In the genomic region with DNA sequence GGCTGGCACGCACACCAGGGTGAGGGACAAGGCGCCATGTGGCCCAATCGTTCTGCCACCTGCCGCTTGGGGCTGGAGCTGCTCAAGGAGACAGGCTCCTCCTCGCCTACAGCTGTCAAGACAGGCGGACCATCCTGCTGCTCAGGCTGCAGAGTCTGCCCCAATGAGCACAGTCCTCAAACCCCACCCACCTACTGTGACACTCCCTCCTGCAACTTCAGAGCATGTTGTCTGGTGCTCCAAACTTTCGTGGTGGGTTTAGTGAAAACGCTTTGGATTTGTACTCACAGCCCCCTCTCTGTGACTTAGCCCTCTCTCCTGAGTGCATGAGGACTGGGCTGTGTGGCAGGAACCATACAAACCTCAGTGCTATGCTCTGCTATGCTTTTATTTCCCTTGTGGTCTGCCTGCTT, we compare ENCODE assay signal across 13 cellular contexts. TPM values are rescaled to one million over a fixed set of nuclear protein-coding genes. Genes with fewer than 3 reads are reported as not detected.
A peak's percentile ranks its signal among the peaks of the same experiment; 100 is the strongest.
DNase-seq lines count a peak whose midpoint lies in the region; ATAC-seq lines count a peak whose summit lies in the region.
"Had no signal": no experiment of that assay in that cellular context is flagged by ENCODE, and none has a peak within 500 bp of the region (broad histone marks: within the 10 kb centered on the region; RNA-seq: fewer than 3 reads in every experiment).

No MANE protein-coding gene starts in this region.

- no peak overlapping the region for H3K27ac ChIP-seq in effector memory CD4-positive, alpha-beta T cell (ENCODE audit: insufficient read depth, low read length, poor library complexity, severe bottlenecking)
- H3K27ac ChIP-seq: C4-2B, Peyer's patch, right atrium auricular region had no signal

- H3K4me3 Mint-ChIP-seq in activated T-cell treated with anti-CD3 and anti-CD28 coated beads, Interleukin-2, amount 50 U/mL, for 4 hours, result no peak overlapping the region
- no peak overlapping the region for H3K4me3 Mint-ChIP-seq in activated T-cell treated with anti-CD3 and anti-CD28 coated beads, Interleukin-2, amount 50 U/mL, for 24 hours
- H3K4me3 Mint-ChIP-seq in stimulated activated effector memory CD8-positive, alpha-beta T cell treated with anti-CD3 and anti-CD28 coated beads, Interleukin-12 subunit alpha, Interleukin-12 subunit beta, amount 100 ng/mL, for 72 hours, result no peak overlapping the region
- H3K4me3 Mint-ChIP-seq: dendritic cell treated with granulocyte-macrophage colony-stimulating factor and Interleukin-4, amounts not matched to agents 40 ng/mL and 50 ng/mL, for 4 days; stimulated activated naive CD8-positive, alpha-beta T cell treated with anti-CD3 and anti-CD28 coated beads, Interleukin-15, Interleukin-2, amounts not matched to agents 100 ng/mL and 50 ng/mL, for 24 hours had no signal

- no peaks in the 10 kb centered on the region for H3K4me1 ChIP-seq in effector memory CD4-positive, alpha-beta T cell (ENCODE audit: control insufficient read depth, insufficient read depth, low read length, poor library complexity, severe bottlenecking)

- peaks cover 6% of the 10 kb centered on the region for H3K27me3 Mint-ChIP-seq in activated T-cell treated with anti-CD3 and anti-CD28 coated beads, Interleukin-2, amount 50 U/mL, for 4 hours (ENCODE audit: low read depth)
- H3K27me3 Mint-ChIP-seq in activated T-cell treated with anti-CD3 and anti-CD28 coated beads, Interleukin-2, amount 50 U/mL, for 24 hours, result peaks cover 4% of the 10 kb centered on the region

- ATAC-seq in activated T-cell treated with anti-CD3 and anti-CD28 coated beads, Interleukin-2, amount 50 U/mL, for 4 hours, result peak; percentile 86 to 90
- ATAC-seq in stimulated activated effector memory CD8-positive, alpha-beta T cell treated with anti-CD3 and anti-CD28 coated beads, Interleukin-12 subunit alpha, Interleukin-12 subunit beta, amount 100 ng/mL, for 72 hours, result peak; percentile 76
- ATAC-seq in HG02571 (IDR thresholded peaks at IDR 0.05; ENCODE audit: unreplicated experiment), result no peak

- no peaks in the 10 kb centered on the region for H3K27me3 ChIP-seq in effector memory CD4-positive, alpha-beta T cell (replicated peaks; ENCODE audit: control insufficient read depth, insufficient read depth, low read length, poor library complexity, severe bottlenecking)
- H3K27me3 ChIP-seq: Peyer's patch, right atrium auricular region had no signal

- no peaks in the 10 kb centered on the region for H3K36me3 ChIP-seq in effector memory CD4-positive, alpha-beta T cell (ENCODE audit: control insufficient read depth, insufficient read depth, low read length)
- H3K36me3 ChIP-seq: Peyer's patch, right atrium auricular region had no signal

- H3K4me1 Mint-ChIP-seq in activated T-cell treated with anti-CD3 and anti-CD28 coated beads, Interleukin-2, amount 50 U/mL, for 4 hours (ENCODE audit: low read depth), result peaks cover 4% of the 10 kb centered on the region
- peaks cover 5% of the 10 kb centered on the region for H3K4me1 Mint-ChIP-seq in activated T-cell treated with anti-CD3 and anti-CD28 coated beads, Interleukin-2, amount 50 U/mL, for 24 hours (ENCODE audit: low read depth)
- peaks cover 12% of the 10 kb centered on the region for H3K4me1 Mint-ChIP-seq in stimulated activated effector memory CD8-positive, alpha-beta T cell treated with anti-CD3 and anti-CD28 coated beads, Interleukin-12 subunit alpha, Interleukin-12 subunit beta, amount 100 ng/mL, for 72 hours

- no peaks in the 10 kb centered on the region for H3K9me3 ChIP-seq in effector memory CD4-positive, alpha-beta T cell (ENCODE audit: control insufficient read depth, low read length)
- H3K9me3 ChIP-seq: Peyer's patch, right atrium auricular region had no signal

- no peaks in the 10 kb centered on the region for H3K9me3 Mint-ChIP-seq in activated T-cell treated with anti-CD3 and anti-CD28 coated beads, Interleukin-2, amount 50 U/mL, for 4 hours
- H3K9me3 Mint-ChIP-seq in activated T-cell treated with anti-CD3 and anti-CD28 coated beads, Interleukin-2, amount 50 U/mL, for 24 hours, result no peaks in the 10 kb centered on the region
- H3K9me3 Mint-ChIP-seq in stimulated activated effector memory CD8-positive, alpha-beta T cell treated with anti-CD3 and anti-CD28 coated beads, Interleukin-12 subunit alpha, Interleukin-12 subunit beta, amount 100 ng/mL, for 72 hours, result no peaks in the 10 kb centered on the region
- H3K9me3 Mint-ChIP-seq: dendritic cell treated with granulocyte-macrophage colony-stimulating factor and Interleukin-4, amounts not matched to agents 40 ng/mL and 50 ng/mL, for 4 days; stimulated activated naive CD8-positive, alpha-beta T cell treated with anti-CD3 and anti-CD28 coated beads, Interleukin-15, Interleukin-2, amounts not matched to agents 100 ng/mL and 50 ng/mL, for 24 hours had no signal

- H3K36me3 Mint-ChIP-seq in activated T-cell treated with anti-CD3 and anti-CD28 coated beads, Interleukin-2, amount 50 U/mL, for 4 hours (ENCODE audit: insufficient read depth), result no peaks in the 10 kb centered on the region
- H3K36me3 Mint-ChIP-seq in activated T-cell treated with anti-CD3 and anti-CD28 coated beads, Interleukin-2, amount 50 U/mL, for 24 hours (ENCODE audit: low read depth), result no peaks in the 10 kb centered on the region
- no peaks in the 10 kb centered on the region for H3K36me3 Mint-ChIP-seq in stimulated activated effector memory CD8-positive, alpha-beta T cell treated with anti-CD3 and anti-CD28 coated beads, Interleukin-12 subunit alpha, Interleukin-12 subunit beta, amount 100 ng/mL, for 72 hours

- no peak for DNase-seq in activated T-cell treated with anti-CD3 and anti-CD28 coated beads, Interleukin-2, amount 50 U/mL, for 4 hours
- DNase-seq in activated T-cell treated with anti-CD3 and anti-CD28 coated beads, Interleukin-2, amount 50 U/mL, for 24 hours, result no peak
- DNase-seq in NCI-H1694 (lab: John Stamatoyannopoulos, UW), result peak; percentile 57
- DNase-seq in ecto neural progenitor cell (ENCODE audit: low spot score), result peak; percentile 62
- no peak for DNase-seq in stimulated activated effector memory CD8-positive, alpha-beta T cell treated with anti-CD3 and anti-CD28 coated beads, Interleukin-12 subunit alpha, Interleukin-12 subunit beta, amount 100 ng/mL, for 72 hours (ENCODE audit: low spot score in 2 of 2)
- no peak for DNase-seq in effector memory CD4-positive, alpha-beta T cell
- no peak for DNase-seq in HT-29 (ENCODE audit: low spot score)
- DNase-seq: Peyer's patch had no signal

- H3K27ac Mint-ChIP-seq in activated T-cell treated with anti-CD3 and anti-CD28 coated beads, Interleukin-2, amount 50 U/mL, for 24 hours, result no peak overlapping the region
- no peak overlapping the region for H3K27ac Mint-ChIP-seq in stimulated activated effector memory CD8-positive, alpha-beta T cell treated with anti-CD3 and anti-CD28 coated beads, Interleukin-12 subunit alpha, Interleukin-12 subunit beta, amount 100 ng/mL, for 72 hours
- H3K27ac Mint-ChIP-seq: dendritic cell treated with granulocyte-macrophage colony-stimulating factor and Interleukin-4, amounts not matched to agents 40 ng/mL and 50 ng/mL, for 4 days; stimulated activated naive CD8-positive, alpha-beta T cell treated with anti-CD3 and anti-CD28 coated beads, Interleukin-15, Interleukin-2, amounts not matched to agents 100 ng/mL and 50 ng/mL, for 24 hours had no signal

- no peak overlapping the region for H3K4me3 ChIP-seq in effector memory CD4-positive, alpha-beta T cell (ENCODE audit: insufficient read depth, low read depth, low read length, poor library complexity, severe bottlenecking)
- H3K4me3 ChIP-seq: Peyer's patch, right atrium auricular region had no signal

RNA-seq across cellular contexts. Expression of gene SLC35F6, which starts 23.2 kb away (rescaled TPM):
- total RNA-seq in activated T-cell treated with anti-CD3 and anti-CD28 coated beads, Interleukin-2, amount 50 U/mL, for 4 hours, result 10 to 100 TPM in 2 of 3 donors, 1 to 10 TPM in 1; 9.2 to 12.5 (median 11.6) TPM
- total RNA-seq in HT-29 (2014; rRNA removed; shearing (Covaris generic)), result 24.3 and 27.5 TPM in 2 replicates

RNA-seq across cellular contexts. Expression of gene CENPA, which starts 45.0 kb away (rescaled TPM):
- 1 to 10 TPM in 1 of 3 donors, under 1 TPM in 2; 0.82 to 1.8 (median 0.82) TPM for total RNA-seq in activated T-cell treated with anti-CD3 and anti-CD28 coated beads, Interleukin-2, amount 50 U/mL, for 4 hours
- total RNA-seq in HT-29 (2014; rRNA removed; shearing (Covaris generic)), result 18.3 and 26.9 TPM in 2 replicates

RNA-seq across cellular contexts. Expression of gene KCNK3, which starts 48.4 kb away (rescaled TPM):
- total RNA-seq in activated T-cell treated with anti-CD3 and anti-CD28 coated beads, Interleukin-2, amount 50 U/mL, for 4 hours, result under 1 TPM; 0.08 to 0.16 (median 0.08) TPM
- total RNA-seq in HT-29 (2014; rRNA removed; shearing (Covaris generic)), result not detected in 2 replicates

Comparison
In these comparisons a context has a peak if more than half of its experiments do, and no peak if none do; other contexts are left out.
1. DNase-seq: peak in NCI-H1694 (single experiment) and ecto neural progenitor cell (single experiment); none in activated T-cell treated with anti-CD3 and anti-CD28 coated beads, Interleukin-2, amount 50 U/mL, for 4 hours (single experiment), activated T-cell treated with anti-CD3 and anti-CD28 coated beads, Interleukin-2, amount 50 U/mL, for 24 hours (single experiment), stimulated activated effector memory CD8-positive, alpha-beta T cell treated with anti-CD3 and anti-CD28 coated beads, Interleukin-12 subunit alpha, Interleukin-12 subunit beta, amount 100 ng/mL, for 72 hours (0 of 2), effector memory CD4-positive, alpha-beta T cell (0 of 3) and HT-29 (single experiment).